Comparison of ENCODE assay signal across 1 cellular context in genomic region chr5:371811-372555, GRCh38.
TF ChIP-seq lines count a peak whose summit lies in the region.

No MANE protein-coding gene starts in this region.

TF ChIP-seq in K562, 482 proteins besides CTCF, POLR2A, EP300 and RAD21 (continued from another document):
- TF ChIP-seq, protein P1, sequence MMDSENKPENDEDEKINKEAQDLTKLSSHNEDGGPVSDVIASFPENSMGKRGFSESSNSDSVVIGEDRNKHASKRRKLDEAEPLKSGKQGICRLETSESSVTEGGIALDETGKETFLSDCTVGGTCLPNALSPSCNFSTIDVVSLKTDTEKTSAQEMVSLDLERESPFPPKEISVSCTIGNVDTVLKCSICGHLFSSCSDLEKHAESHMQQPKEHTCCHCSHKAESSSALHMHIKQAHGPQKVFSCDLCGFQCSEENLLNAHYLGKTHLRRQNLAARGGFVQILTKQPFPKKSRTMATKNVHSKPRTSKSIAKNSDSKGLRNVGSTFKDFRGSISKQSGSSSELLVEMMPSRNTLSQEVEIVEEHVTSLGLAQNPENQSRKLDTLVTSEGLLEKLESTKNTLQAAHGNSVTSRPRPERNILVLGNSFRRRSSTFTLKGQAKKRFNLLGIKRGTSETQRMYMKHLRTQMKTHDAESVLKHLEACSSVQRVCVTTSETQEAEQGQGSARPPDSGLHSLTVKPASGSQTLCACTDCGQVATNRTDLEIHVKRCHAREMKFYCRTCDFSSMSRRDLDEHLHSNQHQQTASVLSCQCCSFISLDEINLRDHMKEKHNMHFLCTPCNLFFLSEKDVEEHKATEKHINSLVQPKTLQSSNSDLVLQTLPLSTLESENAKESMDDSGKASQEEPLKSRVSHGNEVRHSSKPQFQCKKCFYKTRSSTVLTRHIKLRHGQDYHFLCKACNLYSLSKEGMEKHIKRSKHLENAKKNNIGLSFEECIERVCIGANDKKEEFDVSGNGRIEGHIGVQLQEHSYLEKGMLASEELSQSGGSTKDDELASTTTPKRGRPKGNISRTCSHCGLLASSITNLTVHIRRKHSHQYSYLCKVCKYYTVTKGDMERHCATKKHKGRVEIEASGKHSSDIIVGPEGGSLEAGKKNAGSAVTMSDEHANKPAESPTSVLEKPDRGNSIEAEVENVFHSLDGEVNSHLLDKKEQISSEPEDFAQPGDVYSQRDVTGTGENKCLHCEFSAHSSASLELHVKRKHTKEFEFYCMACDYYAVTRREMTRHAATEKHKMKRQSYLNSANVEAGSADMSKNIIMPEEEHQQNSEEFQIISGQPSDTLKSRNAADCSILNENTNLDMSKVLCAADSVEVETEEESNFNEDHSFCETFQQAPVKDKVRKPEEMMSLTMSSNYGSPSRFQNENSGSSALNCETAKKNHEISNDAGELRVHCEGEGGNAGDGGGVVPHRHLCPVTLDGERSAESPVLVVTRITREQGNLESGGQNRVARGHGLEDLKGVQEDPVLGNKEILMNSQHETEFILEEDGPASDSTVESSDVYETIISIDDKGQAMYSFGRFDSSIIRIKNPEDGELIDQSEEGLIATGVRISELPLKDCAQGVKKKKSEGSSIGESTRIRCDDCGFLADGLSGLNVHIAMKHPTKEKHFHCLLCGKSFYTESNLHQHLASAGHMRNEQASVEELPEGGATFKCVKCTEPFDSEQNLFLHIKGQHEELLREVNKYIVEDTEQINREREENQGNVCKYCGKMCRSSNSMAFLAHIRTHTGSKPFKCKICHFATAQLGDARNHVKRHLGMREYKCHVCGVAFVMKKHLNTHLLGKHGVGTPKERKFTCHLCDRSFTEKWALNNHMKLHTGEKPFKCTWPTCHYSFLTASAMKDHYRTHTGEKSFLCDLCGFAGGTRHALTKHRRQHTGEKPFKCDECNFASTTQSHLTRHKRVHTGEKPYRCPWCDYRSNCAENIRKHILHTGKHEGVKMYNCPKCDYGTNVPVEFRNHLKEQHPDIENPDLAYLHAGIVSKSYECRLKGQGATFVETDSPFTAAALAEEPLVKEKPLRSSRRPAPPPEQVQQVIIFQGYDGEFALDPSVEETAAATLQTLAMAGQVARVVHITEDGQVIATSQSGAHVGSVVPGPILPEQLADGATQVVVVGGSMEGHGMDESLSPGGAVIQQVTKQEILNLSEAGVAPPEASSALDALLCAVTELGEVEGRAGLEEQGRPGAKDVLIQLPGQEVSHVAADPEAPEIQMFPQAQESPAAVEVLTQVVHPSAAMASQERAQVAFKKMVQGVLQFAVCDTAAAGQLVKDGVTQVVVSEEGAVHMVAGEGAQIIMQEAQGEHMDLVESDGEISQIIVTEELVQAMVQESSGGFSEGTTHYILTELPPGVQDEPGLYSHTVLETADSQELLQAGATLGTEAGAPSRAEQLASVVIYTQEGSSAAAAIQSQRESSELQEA (IDR thresholded peaks at IDR 0.05; ENCODE audit: low read depth) = no peak
- TF ChIP-seq GABPB2 (CRISPR knock-in tag; conservative IDR thresholded peaks at IDR 0.05) (no peak), ZNF12 (CRISPR knock-in tag; IDR thresholded peaks at IDR 0.05) (no peak), E2F8 (IDR thresholded peaks at IDR 0.05; ENCODE audit: low read depth, partially characterized antibody) (no peak), NR3C1 (CRISPR knock-in tag; IDR thresholded peaks at IDR 0.05) (no peak), ZNF695 (CRISPR knock-in tag; IDR thresholded peaks at IDR 0.05) (no peak), ZNF121 (CRISPR knock-in tag; conservative IDR thresholded peaks at IDR 0.05) (no peak), GTF2A2 (tag; IDR thresholded peaks at IDR 0.05) (no peak), NCOA4 (IDR thresholded peaks at IDR 0.05; ENCODE audit: partially characterized antibody) (no peak), ZNF551 (CRISPR knock-in tag; IDR thresholded peaks at IDR 0.05) (no peak), NCOA1 (IDR thresholded peaks at IDR 0.05; ENCODE audit: low read depth) (no peak)
- TF ChIP-seq, protein P2, sequence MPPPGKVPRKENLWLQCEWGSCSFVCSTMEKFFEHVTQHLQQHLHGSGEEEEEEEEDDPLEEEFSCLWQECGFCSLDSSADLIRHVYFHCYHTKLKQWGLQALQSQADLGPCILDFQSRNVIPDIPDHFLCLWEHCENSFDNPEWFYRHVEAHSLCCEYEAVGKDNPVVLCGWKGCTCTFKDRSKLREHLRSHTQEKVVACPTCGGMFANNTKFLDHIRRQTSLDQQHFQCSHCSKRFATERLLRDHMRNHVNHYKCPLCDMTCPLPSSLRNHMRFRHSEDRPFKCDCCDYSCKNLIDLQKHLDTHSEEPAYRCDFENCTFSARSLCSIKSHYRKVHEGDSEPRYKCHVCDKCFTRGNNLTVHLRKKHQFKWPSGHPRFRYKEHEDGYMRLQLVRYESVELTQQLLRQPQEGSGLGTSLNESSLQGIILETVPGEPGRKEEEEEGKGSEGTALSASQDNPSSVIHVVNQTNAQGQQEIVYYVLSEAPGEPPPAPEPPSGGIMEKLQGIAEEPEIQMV (tag; conservative IDR thresholded peaks at IDR 0.05; ENCODE audit: low read depth) = no peak
TF ChIP-seq in K562: peak in this region for 0.
